Comparison of ENCODE assay signal across 22 cellular contexts in genomic region chr1:230276401-230276800, GRCh38.
DNase-seq lines count a peak whose midpoint lies in the region; ATAC-seq and TF ChIP-seq lines count a peak whose summit lies in the region.
"Had no signal": no experiment of that assay in that cellular context is flagged by ENCODE, and none has a peak within 500 bp of the region (broad histone marks: within the 10 kb centered on the region; RNA-seq: fewer than 3 reads in every experiment).

No MANE protein-coding gene starts in this region.

- H4K8ac ChIP-seq in H9 (replicated peaks; ENCODE audit: insufficient read length, low read depth, low read length) (no peak overlapping the region), mesenchymal stem cell (ENCODE audit: low read length) (no peak overlapping the region)

- POLR2A ChIA-PET in activated CD4-positive, alpha-beta T cell treated with anti-CD3 and anti-CD28 coated beads for 36 hours (lab: Charles Lee): no interaction called here

- H3K56ac ChIP-seq in H9 (ENCODE audit: insufficient read length, low read depth, low read length): no peak overlapping the region

- H3K79me1 ChIP-seq in H9 (ENCODE audit: insufficient read depth, low read depth, low read length, poor library complexity, severe bottlenecking): no peaks in the 10 kb centered on the region
- peaks cover 12% of the 10 kb centered on the region for H3K79me1 ChIP-seq in mesenchymal stem cell (replicated peaks; ENCODE audit: low read length, poor library complexity, severe bottlenecking)

- no peak overlapping the region for H2BK5ac ChIP-seq in H9 (ENCODE audit: insufficient read length, low read length)
- H2BK5ac ChIP-seq in mesenchymal stem cell (ENCODE audit: low read depth, low read length, poor library complexity, severe bottlenecking): no peak overlapping the region

- H3K9ac ChIP-seq in H9 (ENCODE audit: extremely low read depth, insufficient read length, low read length) (no peak overlapping the region), mesenchymal stem cell (ENCODE audit: low read length) (no peak overlapping the region)
- H3K9ac ChIP-seq: KMS-11 had no signal

- H4K91ac ChIP-seq in H9 (ENCODE audit: insufficient read length, low read depth, low read length): no peak overlapping the region
- no peak overlapping the region for H4K91ac ChIP-seq in mesenchymal stem cell (ENCODE audit: low read length)

- H3K4me1 ChIP-seq in H9 (ENCODE audit: insufficient read depth, low read length) (peaks cover 4% of the 10 kb centered on the region; the same call in 1 of the 2 replicates), spleen (peaks cover 6 to 86% (median 46%) of the 10 kb centered on the region in 6 donors), mesenchymal stem cell (ENCODE audit: control insufficient read depth, insufficient read depth, low read depth, low read length) (no peaks in the 10 kb centered on the region)
- H3K4me1 ChIP-seq: Caco-2 had no signal

- no peaks in the 10 kb centered on the region for H3K27me3 Mint-ChIP-seq in activated CD4-positive, alpha-beta T cell treated with anti-CD3 and anti-CD28 coated beads for 36 hours
- H3K27me3 Mint-ChIP-seq in H9 (ENCODE audit: low read depth) (no peaks in the 10 kb centered on the region), chondrocyte (ENCODE audit: low read depth) (no peaks in the 10 kb centered on the region)
- H3K27me3 Mint-ChIP-seq: memory B cell; naive thymus-derived CD4-positive, alpha-beta T cell had no signal

- H2BK20ac ChIP-seq in H9 (ENCODE audit: low read depth, low read length, poor library complexity, severe bottlenecking): no peak overlapping the region

- H3T11ph ChIP-seq in H9 (ENCODE audit: low read length): no peak overlapping the region

- CTCF ChIA-PET in activated CD4-positive, alpha-beta T cell treated with anti-CD3 and anti-CD28 coated beads for 36 hours (lab: Charles Lee): no interaction called here

- no peaks in the 10 kb centered on the region for H3K9me3 ChIP-seq in H9 (ENCODE audit: control insufficient read depth, low read depth, low read length)
- no peaks in the 10 kb centered on the region for H3K9me3 ChIP-seq in spleen
- H3K9me3 ChIP-seq in mesenchymal stem cell (ENCODE audit: control insufficient read depth, low read length): no peaks in the 10 kb centered on the region
- H3K9me3 ChIP-seq: Caco-2, pancreas had no signal

- H2BK15ac ChIP-seq in H9 (ENCODE audit: low read depth, low read length) (no peak overlapping the region), mesenchymal stem cell (ENCODE audit: low read depth, poor library complexity, severe bottlenecking) (no peak overlapping the region)

- H3K4me1 Mint-ChIP-seq in activated CD4-positive, alpha-beta T cell treated with anti-CD3 and anti-CD28 coated beads for 36 hours: peaks cover 43% of the 10 kb centered on the region
- H3K4me1 Mint-ChIP-seq in H9: peaks cover 29 to 33% of the 10 kb centered on the region in 2 experiments
- peaks cover 11% of the 10 kb centered on the region for H3K4me1 Mint-ChIP-seq in chondrocyte (ENCODE audit: low read depth)

- peaks cover 26% of the 10 kb centered on the region for H3K36me3 Mint-ChIP-seq in activated CD4-positive, alpha-beta T cell treated with anti-CD3 and anti-CD28 coated beads for 36 hours (ENCODE audit: low read depth)
- H3K36me3 Mint-ChIP-seq in H9 (ENCODE audit: insufficient read depth in 1 of 3, low read depth in 3 of 3) (peaks cover 8 to 17% (median 14%) of the 10 kb centered on the region in 3 experiments; a peak in 6 of 7 replicates), chondrocyte (ENCODE audit: low read depth) (peaks cover 23% of the 10 kb centered on the region)

- TF ChIP-seq CTCF in H9 (conservative IDR thresholded peaks at IDR 0.05): peak; percentile 24; the same call in 1 of the 3 replicates
- no peak for TF ChIP-seq CTCF in chondrocyte (IDR thresholded peaks at IDR 0.05)
- TF ChIP-seq CTCF in spleen (IDR thresholded peaks at IDR 0.05 in 8 of 11, conservative IDR thresholded peaks at IDR 0.05 in 3 of 11): no peak

- H2AK5ac ChIP-seq in H9 (ENCODE audit: insufficient read length, low read length) (no peak overlapping the region), mesenchymal stem cell (ENCODE audit: low read length, severe bottlenecking) (no peak overlapping the region)

- no peak overlapping the region for H3K18ac ChIP-seq in H9 (ENCODE audit: insufficient read length, low read depth, low read length)
- no peak overlapping the region for H3K18ac ChIP-seq in mesenchymal stem cell (ENCODE audit: low read depth in 1 of 2, low read length in 2 of 2)

- H2BK120ac ChIP-seq in H9 (ENCODE audit: low read depth, low read length, poor library complexity, severe bottlenecking): no peak overlapping the region
- no peak overlapping the region for H2BK120ac ChIP-seq in mesenchymal stem cell (ENCODE audit: low read depth, low read length)

- no peak overlapping the region for H3K4me3 Mint-ChIP-seq in activated CD4-positive, alpha-beta T cell treated with anti-CD3 and anti-CD28 coated beads for 36 hours
- H3K4me3 Mint-ChIP-seq in H9 (no peak overlapping the region; a peak in 1 of 5 replicates), chondrocyte (ENCODE audit: unreplicated experiment) (no peak overlapping the region)
- H3K4me3 Mint-ChIP-seq: memory B cell had no signal

- no peak overlapping the region for H3K4ac ChIP-seq in H9 (ENCODE audit: low read depth, low read length)
- H3K4ac ChIP-seq in mesenchymal stem cell (ENCODE audit: low read depth in 1 of 2, low read length in 2 of 2): no peak overlapping the region

- intact Hi-C loops in activated CD4-positive, alpha-beta T cell treated with anti-CD3 and anti-CD28 coated beads for 36 hours (cut with DNase I, micrococcal nuclease): no loop called here
- intact Hi-C loops in spleen (cut with DNase I; ENCODE audit: low total_unique reads): no loop called here

- H2BK12ac ChIP-seq in H9 (ENCODE audit: insufficient read length, low read depth, low read length) (no peak overlapping the region), mesenchymal stem cell (ENCODE audit: low read length in 2 of 2) (no peak overlapping the region)

- DNase-seq in activated CD4-positive, alpha-beta T cell treated with anti-CD3 and anti-CD28 coated beads for 36 hours: peak; percentile 1
- no peak for DNase-seq in activated CD4-positive, alpha-beta T cell treated with anti-CD3 and anti-CD28 coated beads for 4 hours
- DNase-seq in H9 (no peak), chondrocyte (ENCODE audit: low spot score) (peak; percentile 76), spleen (peak; percentile 67), mesenchymal stem cell (no peak), GM19238 (ENCODE audit: insufficient read length, low spot score) (no peak)
- DNase-seq: AML-193, amniotic stem cell, glutamatergic neuron, NCI-H187 treated with DMSO at 0.1 percent for 48 hours, NCI-H2227 treated with DMSO at 0.1 percent for 48 hours, NCI-H748 treated with DMSO at 0.1 percent for 48 hours, right cardiac atrium had no signal

- no peaks in the 10 kb centered on the region for H3K79me2 ChIP-seq in H9 (ENCODE audit: insufficient read depth, low read length)

- H3K4me3 ChIP-seq in spleen: no peak overlapping the region
- H3K4me3 ChIP-seq in mesenchymal stem cell (ENCODE audit: insufficient read depth in 1 of 2, low read depth in 1 of 2, low read length in 2 of 2): no peak overlapping the region
- H3K4me3 ChIP-seq: pancreas had no signal

- H3K27ac Mint-ChIP-seq in activated CD4-positive, alpha-beta T cell treated with anti-CD3 and anti-CD28 coated beads for 36 hours: no peak overlapping the region
- H3K27ac Mint-ChIP-seq in H9: peak overlapping the region in 1 of 3 experiments; percentile 49; a peak in 1 of 7 replicates
- H3K27ac Mint-ChIP-seq in chondrocyte (ENCODE audit: unreplicated experiment): no peak overlapping the region
- H3K27ac Mint-ChIP-seq: memory B cell had no signal

- no peaks in the 10 kb centered on the region for H3K23me2 ChIP-seq in H9 (ENCODE audit: insufficient read length, low read depth, low read length, poor library complexity, severe bottlenecking)

- no CpG with 5 or more reads among the region's 5 CpGs for WGBS in H9 (ENCODE audit: extremely low coverage, insufficient read length, low lambda C conversion rate)
- 93 to 100% (median 98%) methylated on average over 5 of the region's 5 CpGs for WGBS in spleen, 5 donors
- WGBS in mesenchymal stem cell: 99% methylated on average over 5 of the region's 5 CpGs

- no peak for ATAC-seq in activated CD4-positive, alpha-beta T cell treated with anti-CD3 and anti-CD28 coated beads for 36 hours
- ATAC-seq in GM21381 (IDR thresholded peaks at IDR 0.05; ENCODE audit: unreplicated experiment): no peak
- ATAC-seq: naive thymus-derived CD4-positive, alpha-beta T cell; pancreas; right cardiac atrium; Right ventricle myocardium inferior had no signal

- H3K23ac ChIP-seq in H9 (ENCODE audit: insufficient read length, low read depth, low read length): no peak overlapping the region
- H3K23ac ChIP-seq in mesenchymal stem cell (ENCODE audit: low read length in 2 of 2): no peak overlapping the region

- H3K4me2 ChIP-seq in H9 (ENCODE audit: insufficient read depth, insufficient read length, low read length) (no peak overlapping the region), mesenchymal stem cell (ENCODE audit: low read length, poor library complexity, severe bottlenecking) (no peak overlapping the region)
- H3K4me2 ChIP-seq: KMS-11 had no signal

- H4K5ac ChIP-seq in H9 (ENCODE audit: insufficient read length, low read depth, low read length): no peak overlapping the region

- no peaks in the 10 kb centered on the region for H4K20me1 ChIP-seq in H9 (ENCODE audit: control insufficient read depth, insufficient read depth, insufficient read length)

- H3K36me3 ChIP-seq in spleen: peaks cover 0 to 76% (median 28%) of the 10 kb centered on the region in 6 donors
- H3K36me3 ChIP-seq in mesenchymal stem cell (ENCODE audit: control insufficient read depth in 1 of 2, insufficient read depth in 2 of 2, low read depth in 1 of 2, low read length in 2 of 2): peaks cover 64 to 77% of the 10 kb centered on the region in 2 experiments

- H2AFZ ChIP-seq in H9 (ENCODE audit: low read length) (no peak overlapping the region), mesenchymal stem cell (ENCODE audit: low read depth, low read length) (no peak overlapping the region)

- H3K27ac ChIP-seq in H9 (ENCODE audit: insufficient read length, low read depth, low read length) (no peak overlapping the region), spleen (peak overlapping the region in 1 of 8 donors; percentile 52), mesenchymal stem cell (ENCODE audit: low read length, poor library complexity, severe bottlenecking) (no peak overlapping the region)
- H3K27ac ChIP-seq: 22Rv1, KMS-11, pancreas had no signal

- H3K27me3 ChIP-seq in H9 (ENCODE audit: insufficient read depth, low read length): no peaks in the 10 kb centered on the region
- no peaks in the 10 kb centered on the region for H3K27me3 ChIP-seq in spleen (replicated peaks in 1 of 7)
- no peaks in the 10 kb centered on the region for H3K27me3 ChIP-seq in mesenchymal stem cell (ENCODE audit: control insufficient read depth in 1 of 2, insufficient read depth in 1 of 2, low read length in 2 of 2)
- H3K27me3 ChIP-seq: pancreas had no signal

- TF ChIP-seq POLR2A in spleen (IDR thresholded peaks at IDR 0.05): no peak

- H3K9me3 Mint-ChIP-seq in activated CD4-positive, alpha-beta T cell treated with anti-CD3 and anti-CD28 coated beads for 36 hours (ENCODE audit: low read depth): no peaks in the 10 kb centered on the region
- H3K9me3 Mint-ChIP-seq in H9 (no peaks in the 10 kb centered on the region), chondrocyte (ENCODE audit: low read depth) (no peaks in the 10 kb centered on the region)
- H3K9me3 Mint-ChIP-seq: memory B cell; naive thymus-derived CD4-positive, alpha-beta T cell had no signal

- H3K14ac ChIP-seq in H9 (ENCODE audit: insufficient read depth, low read length): no peak overlapping the region
- no peak overlapping the region for H3K14ac ChIP-seq in mesenchymal stem cell (ENCODE audit: low read length in 2 of 2)

Comparison
In these comparisons a context has a peak if more than half of its experiments do, and no peak if none do; other contexts are left out.
1. DNase-seq: peak in activated CD4-positive, alpha-beta T cell treated with anti-CD3 and anti-CD28 coated beads for 36 hours (single experiment), chondrocyte (single experiment) and spleen (single experiment); none in activated CD4-positive, alpha-beta T cell treated with anti-CD3 and anti-CD28 coated beads for 4 hours (0 of 2), H9 (single experiment), mesenchymal stem cell (single experiment) and GM19238 (single experiment).